In genomic region chr4:87944967-87945366, GRCh38 we compare ENCODE assay signal across 30 cellular contexts. TPM values are rescaled to one million over a fixed set of nuclear protein-coding genes. Genes with fewer than 3 reads are reported as not detected.
"Had no signal": no experiment of that assay in that cellular context is flagged by ENCODE, and none has a peak within 500 bp of the region (broad histone marks: within the 10 kb centered on the region; RNA-seq: fewer than 3 reads in every experiment).

No MANE protein-coding gene starts in this region.

- H3K4me1 ChIP-seq: colonic mucosa, left lung, lower lobe of right lung had no signal

- ATAC-seq: effector memory CD8-positive, alpha-beta T cell; esophagus mucosa; foreskin keratinocyte; gastroesophageal sphincter; heart left ventricle; left cardiac atrium; left lung; left ventricle myocardium superior; lower lobe of right lung; mucosa of descending colon; naive thymus-derived CD8-positive, alpha-beta T cell had no signal

- FAIRE-seq: endometrium, frontal cortex, kidney had no signal

- H3K4me3 Mint-ChIP-seq: dendritic cell treated with granulocyte-macrophage colony-stimulating factor and Interleukin-4, amounts not matched to agents 40 ng/mL and 50 ng/mL, for 4 days; effector memory CD8-positive, alpha-beta T cell; endodermal cell; immature natural killer cell; mesothelial cell of epicardium; naive B cell; naive thymus-derived CD8-positive, alpha-beta T cell had no signal

- H3K4me2 ChIP-seq: hepatocyte had no signal

- DNase-seq: colonic mucosa; cortex of kidney; effector CD8-positive, alpha-beta T cell; effector memory CD8-positive, alpha-beta T cell; endodermal cell; erythroblast; foreskin keratinocyte; heart left ventricle; hypothalamus; immature natural killer cell; islet precursor cell; kidney; left cardiac atrium; left lung; left ventricle myocardium superior; lower lobe of right lung; mucosa of descending colon; naive B cell; naive thymus-derived CD8-positive, alpha-beta T cell had no signal

- H3K9me3 ChIP-seq: colonic mucosa, gastroesophageal sphincter, heart left ventricle, left lung, lower lobe of right lung, mucosa of descending colon had no signal

- H3K4me3 ChIP-seq: colonic mucosa, gastroesophageal sphincter, heart left ventricle, hepatocyte, left lung, lower lobe of right lung, mucosa of descending colon had no signal

- H3K27ac Mint-ChIP-seq: dendritic cell treated with granulocyte-macrophage colony-stimulating factor and Interleukin-4, amounts not matched to agents 40 ng/mL and 50 ng/mL, for 4 days; effector memory CD8-positive, alpha-beta T cell; endodermal cell; immature natural killer cell; mesothelial cell of epicardium; naive thymus-derived CD8-positive, alpha-beta T cell had no signal

- H3K9me3 Mint-ChIP-seq: dendritic cell treated with granulocyte-macrophage colony-stimulating factor and Interleukin-4, amounts not matched to agents 40 ng/mL and 50 ng/mL, for 4 days; effector memory CD8-positive, alpha-beta T cell; immature natural killer cell; mesothelial cell of epicardium; naive B cell; naive thymus-derived CD8-positive, alpha-beta T cell had no signal

- H3K4me1 Mint-ChIP-seq: immature natural killer cell; naive B cell; naive thymus-derived CD8-positive, alpha-beta T cell had no signal

- H3K27ac ChIP-seq: colonic mucosa, epithelial cell of prostate, foreskin keratinocyte, gastroesophageal sphincter, heart left ventricle, hepatocyte, left lung, lower lobe of right lung had no signal

- H3K27me3 ChIP-seq: colonic mucosa, foreskin keratinocyte, gastroesophageal sphincter, heart left ventricle, hepatocyte, left lung had no signal

- H2AFZ ChIP-seq: hepatocyte had no signal

- H3K27me3 Mint-ChIP-seq: dendritic cell treated with granulocyte-macrophage colony-stimulating factor and Interleukin-4, amounts not matched to agents 40 ng/mL and 50 ng/mL, for 4 days; naive B cell had no signal

- H3K36me3 ChIP-seq: colonic mucosa, gastroesophageal sphincter, heart left ventricle, left lung, lower lobe of right lung had no signal

- H3K79me2 ChIP-seq: hepatocyte had no signal

- H3K36me3 Mint-ChIP-seq: immature natural killer cell; mesothelial cell of epicardium; naive B cell; naive thymus-derived CD8-positive, alpha-beta T cell had no signal

RNA-seq across cellular contexts. Expression of gene SPP1, which starts 30.5 kb away (rescaled TPM):
- total RNA-seq: dermis microvascular lymphatic vessel endothelial cell, lung microvascular endothelial cell, myocyte had no signal
- polyA plus RNA-seq: immature natural killer cell; naive thymus-derived CD8-positive, alpha-beta T cell had no signal
